In genomic region chr1:208977861-208978260, GRCh38 we compare ENCODE assay signal across 31 cellular contexts.
DNase-seq lines count a peak whose midpoint lies in the region; ATAC-seq and TF ChIP-seq lines count a peak whose summit lies in the region.
"Had no signal": no experiment of that assay in that cellular context is flagged by ENCODE, and none has a peak within 500 bp of the region (broad histone marks: within the 10 kb centered on the region; RNA-seq: fewer than 3 reads in every experiment).

No MANE protein-coding gene starts in this region.

- H3K36me3 Mint-ChIP-seq in stimulated activated memory B cell treated with anti-CD40 and anti-IgM and Interleukin-4, amounts not matched to agents 10 μg/mL and 1 μg/mL and 100 μg/mL, for 72 hours, result no peaks in the 10 kb centered on the region
- H3K36me3 Mint-ChIP-seq: activated naive CD8-positive, alpha-beta T cell; CD8-positive, alpha-beta T cell had no signal

- no peak overlapping the region for H3K4me3 Mint-ChIP-seq in stimulated activated memory B cell treated with anti-CD40 and anti-IgM and Interleukin-4, amounts not matched to agents 10 μg/mL and 1 μg/mL and 100 μg/mL, for 72 hours
- H3K4me3 Mint-ChIP-seq: activated naive CD8-positive, alpha-beta T cell; CD8-positive, alpha-beta T cell; nephron progenitor cell had no signal

- DNase-seq in GM23248 (peak; percentile 56), RWPE2 (ENCODE audit: low spot score) (no peak), fibroblast of lung (ENCODE audit: low read depth in 2 of 2) (peak; percentile 11 to 44), skeletal muscle cell (ENCODE audit: low read depth) (peak; percentile 50), NCI-H2081 (lab: John Stamatoyannopoulos, UW) (no peak)
- DNase-seq: activated CD4-positive, alpha-beta T cell treated with anti-CD3 and anti-CD28 coated beads for 48 hours; activated CD8-positive, alpha-beta memory T cell treated with anti-CD3 and anti-CD28 coated beads for 24 hours; activated T-cell treated with anti-CD3 and anti-CD28 coated beads for 4 hours; aorta; BE2C; CD8-positive, alpha-beta T cell; cortex of kidney; effector memory CD4-positive, alpha-beta T cell; erythroblast; gastrocnemius medialis; GOT3; left colon; MM.1S; NCI-H1930; nephron progenitor cell; retina; stimulated activated naive CD4-positive, alpha-beta T cell treated with Interleukin-2 at 50 U/mL for 16 hours; T1000 had no signal

- H3K9ac ChIP-seq in GM23248 (no peak overlapping the region), fibroblast of lung (ENCODE audit: insufficient read depth, low read length) (no peak overlapping the region)

- H3K27me3 ChIP-seq in GM23248 (replicated peaks; ENCODE audit: insufficient read depth) (no peaks in the 10 kb centered on the region), RWPE2 (ENCODE audit: insufficient read depth, poor library complexity, severe bottlenecking) (no peaks in the 10 kb centered on the region), fibroblast of lung (ENCODE audit: control insufficient read depth, insufficient read depth, low read length) (no peaks in the 10 kb centered on the region)
- H3K27me3 ChIP-seq: BE2C, gastrocnemius medialis, SJSA1 had no signal

- H3K9me2 ChIP-seq in GM23248 (ENCODE audit: insufficient read depth), result no peaks in the 10 kb centered on the region

- H4K20me1 ChIP-seq in GM23248 (ENCODE audit: insufficient read depth), result no peaks in the 10 kb centered on the region
- no peaks in the 10 kb centered on the region for H4K20me1 ChIP-seq in fibroblast of lung (ENCODE audit: control insufficient read depth, extremely low read depth, insufficient read depth, low read length)

- TF ChIP-seq CTCF in RWPE2 (IDR thresholded peaks at IDR 0.05; ENCODE audit: poor library complexity, severe bottlenecking), result no peak
- no peak for TF ChIP-seq CTCF in fibroblast of lung (conservative IDR thresholded peaks at IDR 0.05 in 1 of 2, IDR thresholded peaks at IDR 0.05 in 1 of 2; ENCODE audit: low read depth in 1 of 2, low read length in 2 of 2)

- no peak overlapping the region for H2AFZ ChIP-seq in GM23248
- no peak overlapping the region for H2AFZ ChIP-seq in fibroblast of lung (ENCODE audit: low read length)

- in situ Hi-C loops in GM23248 (cut with MboI), result no loop called here

- H3K27me3 Mint-ChIP-seq in stimulated activated memory B cell treated with anti-CD40 and anti-IgM and Interleukin-4, amounts not matched to agents 10 μg/mL and 1 μg/mL and 100 μg/mL, for 72 hours, result no peaks in the 10 kb centered on the region
- H3K27me3 Mint-ChIP-seq: activated naive CD8-positive, alpha-beta T cell had no signal

- H3K4me1 ChIP-seq in GM23248 (ENCODE audit: insufficient read depth) (no peaks in the 10 kb centered on the region), RWPE2 (ENCODE audit: insufficient read depth, poor library complexity, severe bottlenecking) (peaks cover 27% of the 10 kb centered on the region), fibroblast of lung (ENCODE audit: control insufficient read depth, extremely low read depth, insufficient read depth, low read length) (no peaks in the 10 kb centered on the region)
- H3K4me1 ChIP-seq: gastrocnemius medialis, SJSA1 had no signal

- no peaks in the 10 kb centered on the region for H3K9me3 ChIP-seq in GM23248 (ENCODE audit: low read depth)
- H3K9me3 ChIP-seq in RWPE2 (ENCODE audit: severe bottlenecking), result no peaks in the 10 kb centered on the region
- no peaks in the 10 kb centered on the region for H3K9me3 ChIP-seq in fibroblast of lung (ENCODE audit: control insufficient read depth, insufficient read depth, low read depth, low read length)
- H3K9me3 ChIP-seq: BE2C, gastrocnemius medialis, SJSA1, thoracic aorta had no signal

- H3K27ac ChIP-seq in GM23248 (no peak overlapping the region), RWPE2 (ENCODE audit: poor library complexity, severe bottlenecking) (peak overlapping the region; percentile 51), fibroblast of lung (ENCODE audit: insufficient read depth, low read length) (no peak overlapping the region)
- H3K27ac ChIP-seq: gastrocnemius medialis, SJSA1, thoracic aorta had no signal

- H3F3A ChIP-seq in GM23248 (ENCODE audit: insufficient read depth), result no peaks in the 10 kb centered on the region

- no peak overlapping the region for H3K27ac Mint-ChIP-seq in stimulated activated memory B cell treated with anti-CD40 and anti-IgM and Interleukin-4, amounts not matched to agents 10 μg/mL and 1 μg/mL and 100 μg/mL, for 72 hours
- H3K27ac Mint-ChIP-seq: activated naive CD8-positive, alpha-beta T cell; activated T-helper 2 cell treated with anti-CD3 and anti-CD28 coated beads, Interferon-gamma antibody, Interleukin-2, Interleukin-4, amounts not matched to agents 10 μg/mL and 5 μg/mL and 100 μg/mL, durations not matched to agents 14 hours and 24 hours and 36 hours; CD8-positive, alpha-beta T cell; nephron progenitor cell had no signal

- H3K4me2 ChIP-seq in GM23248 (ENCODE audit: unreplicated experiment), result no peak overlapping the region
- H3K4me2 ChIP-seq in fibroblast of lung (ENCODE audit: extremely low read depth, insufficient read depth, low read length), result no peak overlapping the region
- H3K4me2 ChIP-seq: smooth muscle cell had no signal

- no peaks in the 10 kb centered on the region for H3K36me3 ChIP-seq in GM23248 (ENCODE audit: low read depth)
- no peaks in the 10 kb centered on the region for H3K36me3 ChIP-seq in RWPE2 (ENCODE audit: low read depth)
- H3K36me3 ChIP-seq in fibroblast of lung (ENCODE audit: control insufficient read depth, insufficient read depth, low read length), result no peaks in the 10 kb centered on the region
- H3K36me3 ChIP-seq: BE2C, gastrocnemius medialis, SJSA1, thoracic aorta had no signal

- ATAC-seq in RWPE2 (ENCODE audit: low read depth) (peak; percentile 61), GM18511 (IDR thresholded peaks at IDR 0.05; ENCODE audit: unreplicated experiment) (no peak)
- ATAC-seq in stimulated activated memory B cell treated with anti-CD40 and anti-IgM and Interleukin-4, amounts not matched to agents 10 μg/mL and 1 μg/mL and 100 μg/mL, for 72 hours, result no peak
- ATAC-seq: CD8-positive, alpha-beta T cell; gastrocnemius medialis; K562; left colon had no signal

- H3K4me3 ChIP-seq in GM23248 (no peak overlapping the region), RWPE2 (ENCODE audit: severe bottlenecking) (no peak overlapping the region), fibroblast of lung (replicated peaks in 1 of 4; ENCODE audit: control extremely low read depth in 1 of 4, insufficient read depth in 1 of 4, low read depth in 3 of 4, low read length in 4 of 4) (no peak overlapping the region), skeletal muscle cell (ENCODE audit: low read depth, low read length) (no peak overlapping the region)
- H3K4me3 ChIP-seq: gastrocnemius medialis, K562, SJSA1, smooth muscle cell, thoracic aorta had no signal

- WGBS in GM23248 (ENCODE audit: low coverage in 1 of 2, low lambda C conversion rate in 2 of 2, missing lambda C conversion rate in 2 of 2), 2 experiments, result 15 to 17% methylated on average over 2 of the region's 2 CpGs

- H3K9me3 Mint-ChIP-seq in stimulated activated memory B cell treated with anti-CD40 and anti-IgM and Interleukin-4, amounts not matched to agents 10 μg/mL and 1 μg/mL and 100 μg/mL, for 72 hours, result peaks cover 7% of the 10 kb centered on the region
- H3K9me3 Mint-ChIP-seq: activated T-helper 2 cell treated with anti-CD3 and anti-CD28 coated beads, Interferon-gamma antibody, Interleukin-2, Interleukin-4, amounts not matched to agents 10 μg/mL and 5 μg/mL and 100 μg/mL, durations not matched to agents 14 hours and 24 hours and 36 hours; CD8-positive, alpha-beta T cell; nephron progenitor cell had no signal

- H3K4me1 Mint-ChIP-seq in stimulated activated memory B cell treated with anti-CD40 and anti-IgM and Interleukin-4, amounts not matched to agents 10 μg/mL and 1 μg/mL and 100 μg/mL, for 72 hours, result no peaks in the 10 kb centered on the region
- H3K4me1 Mint-ChIP-seq: nephron progenitor cell had no signal

- H3K79me2 ChIP-seq in GM23248 (ENCODE audit: insufficient read depth) (no peaks in the 10 kb centered on the region), fibroblast of lung (ENCODE audit: control insufficient read depth, insufficient read depth, low read length) (no peaks in the 10 kb centered on the region)

Comparison
In these comparisons a context has a peak if more than half of its experiments do, and no peak if none do; other contexts are left out.
1. DNase-seq: peak in GM23248 (single experiment), fibroblast of lung (2 of 2) and skeletal muscle cell (single experiment); none in RWPE2 (single experiment) and NCI-H2081 (0 of 2).